Comparison of ENCODE assay signal across 26 cellular contexts in genomic region chr7:83786858-83787257, GRCh38.
"Had no signal": no experiment of that assay in that cellular context is flagged by ENCODE, and none has a peak within 500 bp of the region (broad histone marks: within the 10 kb centered on the region; RNA-seq: fewer than 3 reads in every experiment).

No MANE protein-coding gene starts in this region.

- H3K4me3 ChIP-seq: lower lobe of right lung, pancreas, prostate gland, smooth muscle cell, tibial nerve, vagina had no signal

- ATAC-seq: left cardiac atrium; left lobe of liver; lower lobe of right lung; naive thymus-derived CD8-positive, alpha-beta T cell; pancreas; right cardiac atrium; sciatic nerve; stimulated activated memory B cell treated with anti-CD40 and anti-IgM and Interleukin-4, amounts not matched to agents 10 μg/mL and 1 μg/mL and 100 μg/mL, for 72 hours; stimulated activated naive CD8-positive, alpha-beta T cell treated with anti-CD3 and anti-CD28 coated beads, Interleukin-15, amount 100 ng/mL, for 72 hours had no signal

- H3K27me3 ChIP-seq: pancreas, tibial nerve, vagina had no signal

- H3K9me3 ChIP-seq: lower lobe of right lung, pancreas, prostate gland, tibial nerve, vagina had no signal

- H3K4me1 ChIP-seq: lower lobe of right lung, pancreas, prostate gland, tibial nerve, vagina had no signal

- H3K36me3 ChIP-seq: lower lobe of right lung, pancreas, prostate gland, tibial nerve, vagina had no signal

- FAIRE-seq: keratinocyte, pancreas had no signal

- DNase-seq: kidney glomerular epithelial cell; left cardiac atrium; lower lobe of right lung; mammary epithelial cell; mesenchymal stem cell; naive thymus-derived CD8-positive, alpha-beta T cell; nucleus accumbens; pancreas; posterior cingulate gyrus; retina; right cardiac atrium; stimulated activated CD4-positive, alpha-beta T cell treated with anti-CD3 and anti-CD28 coated beads, Interleukin-1b, Interleukin-23, amount 100 ng/mL, for 48 hours; stimulated activated CD4-positive, alpha-beta T cell treated with anti-CD3 and anti-CD28 coated beads, Interleukin-2, amount 100 ng/mL, for 48 hours; stimulated activated CD4-positive, alpha-beta T cell treated with anti-CD3 and anti-CD28 coated beads, Interleukin-4, amount 100 ng/mL, for 4 hours; stimulated activated CD8-positive, alpha-beta memory T cell treated with anti-CD3 and anti-CD28 coated beads, Interleukin-4, amount 100 ng/mL, for 48 hours; stimulated activated naive CD4-positive, alpha-beta T cell treated with Interleukin-2 at 50 U/mL for 16 hours; stimulated activated naive CD8-positive, alpha-beta T cell treated with anti-CD3 and anti-CD28 coated beads, Interleukin-15, amount 100 ng/mL, for 72 hours; substantia nigra had no signal

- H3K27ac ChIP-seq: lower lobe of right lung, pancreas, prostate gland, tibial nerve, vagina had no signal
